ENCODE assay signal across 12 cellular contexts in the genomic region with DNA sequence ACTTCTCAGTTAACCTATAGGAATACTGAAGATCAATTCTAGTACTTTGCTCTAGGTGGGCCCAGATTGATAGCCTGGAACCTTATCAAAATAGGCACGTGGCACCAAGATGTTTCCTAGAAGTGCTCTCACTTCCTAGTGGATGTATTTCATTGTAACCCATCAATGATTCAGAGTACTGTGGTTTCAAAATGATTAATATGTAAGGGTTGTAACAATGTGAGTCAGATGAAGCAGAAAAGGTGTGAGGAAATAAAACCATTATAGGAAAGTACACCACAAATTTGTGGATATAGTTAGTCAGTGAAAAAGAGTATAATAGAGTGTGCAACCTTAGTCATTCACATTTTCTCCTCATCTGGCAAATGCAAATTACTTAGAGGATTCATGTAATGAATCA.
DNase-seq lines count a peak whose midpoint lies in the region; ATAC-seq and TF ChIP-seq lines count a peak whose summit lies in the region.
"Had no signal": no experiment of that assay in that cellular context is flagged by ENCODE, and none has a peak within 500 bp of the region (broad histone marks: within the 10 kb centered on the region; RNA-seq: fewer than 3 reads in every experiment).

No MANE protein-coding gene starts in this region.

- H3K4me1 ChIP-seq in left lung (no peaks in the 10 kb centered on the region), endodermal cell (ENCODE audit: control insufficient read depth, insufficient read depth, low read length) (no peaks in the 10 kb centered on the region)
- H3K4me1 ChIP-seq: sigmoid colon, uterus had no signal

- H3K27ac ChIP-seq in brain microvascular endothelial cell (no peak overlapping the region), left lung (peak overlapping the region in 1 of 2 donors; percentile 11), endodermal cell (ENCODE audit: low read depth, low read length) (no peak overlapping the region)
- H3K27ac ChIP-seq: sigmoid colon, uterus had no signal

- no peak for DNase-seq in Calu3
- DNase-seq in HS-5 (ENCODE audit: low read depth), result peak; percentile 89
- peak; percentile 7 for DNase-seq in brain microvascular endothelial cell
- DNase-seq in left lung, result no peak
- DNase-seq in stimulated activated CD4-positive, alpha-beta T cell treated with anti-CD3 and anti-CD28 coated beads, Interleukin-4, amount 100 ng/mL, for 24 hours, result no peak
- DNase-seq in endodermal cell, result no peak
- DNase-seq: cortex of kidney, NCI-H187 treated with DMSO at 0.1 percent for 48 hours, sigmoid colon, T1000, uterus had no signal

- H3K9me3 ChIP-seq in left lung (peaks cover 0 to 14% of the 10 kb centered on the region in 2 donors), endodermal cell (ENCODE audit: control insufficient read depth, low read length) (no peaks in the 10 kb centered on the region)
- H3K9me3 ChIP-seq: sigmoid colon, uterus had no signal

- CTCF ChIA-PET in Calu3 (lab: Charles Lee), result no interaction called here

- peak; percentile 50 for ATAC-seq in left lung
- no peak for ATAC-seq in GM18873 (IDR thresholded peaks at IDR 0.05; ENCODE audit: low FRiP score, unreplicated experiment)

- H3K27me3 Mint-ChIP-seq in Calu3 (ENCODE audit: unreplicated experiment) (no peaks in the 10 kb centered on the region), endodermal cell (ENCODE audit: insufficient read depth) (no peaks in the 10 kb centered on the region)

- in situ Hi-C loops in brain microvascular endothelial cell (cut with HindIII; ENCODE audit: low pct_ligation_motif_present, low sequenced_read_pairs), result no loop called here

- H3K27ac Mint-ChIP-seq in Calu3 (ENCODE audit: unreplicated experiment) (peak overlapping the region; percentile 30), endodermal cell (no peak overlapping the region)

- H3K4me1 Mint-ChIP-seq in Calu3 (ENCODE audit: low read depth, unreplicated experiment) (peaks cover 17% of the 10 kb centered on the region), endodermal cell (no peaks in the 10 kb centered on the region)

- H3K9me3 Mint-ChIP-seq in Calu3 (ENCODE audit: low read depth, unreplicated experiment) (peaks cover 3% of the 10 kb centered on the region), endodermal cell (peaks cover 14% of the 10 kb centered on the region)

- 83 to 93% methylated on average over 1 of the region's 1 CpG for whole genome bisulfite sequencing in endodermal cell (ENCODE audit: insufficient coverage in 1 of 2, insufficient read length in 1 of 2), 2 experiments

- H3K36me3 ChIP-seq in brain microvascular endothelial cell (replicated peaks) (no peaks in the 10 kb centered on the region), left lung (no peaks in the 10 kb centered on the region), endodermal cell (ENCODE audit: control insufficient read depth, insufficient read depth, low read length) (no peaks in the 10 kb centered on the region)
- H3K36me3 ChIP-seq: sigmoid colon, uterus had no signal

- no TSS peak for BruUV-seq in Calu3 (replicated peaks; lab: Mats Ljungman, UMichigan)

- intact Hi-C loops in Calu3 (cut with micrococcal nuclease; ENCODE audit: unreplicated experiment) (no loop called here), left lung (cut with DNase I) (no loop called here)

- H3K4me3 Mint-ChIP-seq in Calu3 (ENCODE audit: low read depth, unreplicated experiment), result no peak overlapping the region
- no peak overlapping the region for H3K4me3 Mint-ChIP-seq in endodermal cell

- H3K27me3 ChIP-seq in brain microvascular endothelial cell (replicated peaks), result no peaks in the 10 kb centered on the region
- no peaks in the 10 kb centered on the region for H3K27me3 ChIP-seq in left lung
- H3K27me3 ChIP-seq in endodermal cell (ENCODE audit: control insufficient read depth, insufficient read depth, low read length, poor library complexity, severe bottlenecking), result no peaks in the 10 kb centered on the region
- H3K27me3 ChIP-seq: sigmoid colon, uterus had no signal

- no peak for TF ChIP-seq CTCF in Calu3 (IDR thresholded peaks at IDR 0.05; ENCODE audit: unreplicated experiment)
- TF ChIP-seq CTCF in brain microvascular endothelial cell (IDR thresholded peaks at IDR 0.05; ENCODE audit: low read depth, low read length, missing control alignments), result no peak
- TF ChIP-seq CTCF in left lung (IDR thresholded peaks at IDR 0.05), result no peak
- no peak for TF ChIP-seq CTCF in endodermal cell (conservative IDR thresholded peaks at IDR 0.05)

- H3K4me3 ChIP-seq in brain microvascular endothelial cell (ENCODE audit: low read depth, low read length) (no peak overlapping the region), left lung (no peak overlapping the region), endodermal cell (ENCODE audit: low read length) (no peak overlapping the region)
- H3K4me3 ChIP-seq: sigmoid colon, uterus had no signal

- no peak overlapping the region for H3K9ac ChIP-seq in endodermal cell (ENCODE audit: extremely low read depth, low read length, poor library complexity, severe bottlenecking)

- no peaks in the 10 kb centered on the region for H3K36me3 Mint-ChIP-seq in Calu3 (ENCODE audit: insufficient read depth, unreplicated experiment)
- no peaks in the 10 kb centered on the region for H3K36me3 Mint-ChIP-seq in endodermal cell (ENCODE audit: low read depth)

Comparison
In these comparisons a context has a peak if more than half of its experiments do, and no peak if none do; other contexts are left out.
1. DNase-seq: peak in HS-5 (single experiment) and brain microvascular endothelial cell (single experiment); none in Calu3 (single experiment), left lung (0 of 2), stimulated activated CD4-positive, alpha-beta T cell treated with anti-CD3 and anti-CD28 coated beads, Interleukin-4, amount 100 ng/mL, for 24 hours (single experiment) and endodermal cell (single experiment).